1 cellular context compared by ENCODE assay signal in genomic region chr1:165827199-165828102, GRCh38.
A peak's percentile ranks its signal among the peaks of the same experiment; 100 is the strongest.
TF ChIP-seq lines count a peak whose summit lies in the region.

TSS of gene UCK2 (plus strand) at chr1:165827614. CDS start at chr1:165827834, 220 bp downstream.

TF ChIP-seq in HEK293, 187 proteins besides CTCF, POLR2A, EP300 and RAD21 (continued from another document and continues in another):
- TF ChIP-seq ZNF518A (tag by site-specific recombination; conservative IDR thresholded peaks at IDR 0.05; ENCODE audit: low read depth) (no peak), ZNF707 (tag by site-specific recombination; IDR thresholded peaks at IDR 0.05) (no peak), ZNF140 (tag by site-specific recombination; IDR thresholded peaks at IDR 0.05) (no peak), TRIM28 (IDR thresholded peaks at IDR 0.05; ENCODE audit: borderline replicate concordance, low read length) (no peak), ZNF37A (tag by site-specific recombination; IDR thresholded peaks at IDR 0.05) (no peak), ZNF596 (tag by site-specific recombination; IDR thresholded peaks at IDR 0.05) (no peak), ELK4 (IDR thresholded peaks at IDR 0.05; ENCODE audit: borderline replicate concordance, low read depth, low read length) (no peak), ZNF670 (tag by site-specific recombination; IDR thresholded peaks at IDR 0.05; ENCODE audit: low read depth) (no peak), ZBTB49 (tag by site-specific recombination; IDR thresholded peaks at IDR 0.05; ENCODE audit: low read depth) (no peak), RBAK (tag by site-specific recombination; IDR thresholded peaks at IDR 0.05) (no peak), PRDM4 (tag by site-specific recombination; IDR thresholded peaks at IDR 0.05) (no peak), ZNF248 (tag by site-specific recombination; IDR thresholded peaks at IDR 0.05) (no peak), ZFP37 (tag by site-specific recombination; IDR thresholded peaks at IDR 0.05) (no peak), ZNF843 (tag by site-specific recombination; IDR thresholded peaks at IDR 0.05) (no peak), ZNF155 (tag by site-specific recombination; IDR thresholded peaks at IDR 0.05) (no peak), ZNF175 (tag by site-specific recombination; IDR thresholded peaks at IDR 0.05) (no peak), HOXD13 (CRISPR knock-in tag; IDR thresholded peaks at IDR 0.05; ENCODE audit: borderline replicate concordance) (peak; percentile 16; the same call in 1 of the 2 replicates), ZFP41 (tag by site-specific recombination; IDR thresholded peaks at IDR 0.05; ENCODE audit: borderline replicate concordance) (no peak), ZNF792 (tag by site-specific recombination; IDR thresholded peaks at IDR 0.05) (no peak), ZNF677 (tag by site-specific recombination; IDR thresholded peaks at IDR 0.05) (no peak; the same call in 1 of the 2 replicates), ZBTB6 (tag by site-specific recombination; IDR thresholded peaks at IDR 0.05) (no peak), ZNF423 (tag by site-specific recombination; IDR thresholded peaks at IDR 0.05) (no peak), ZNF16 (tag by site-specific recombination; IDR thresholded peaks at IDR 0.05; ENCODE audit: low read depth) (no peak), ZNF704 (tag by site-specific recombination; IDR thresholded peaks at IDR 0.05) (no peak), ZIC2 (tag by site-specific recombination; IDR thresholded peaks at IDR 0.05) (no peak), REPIN1 (tag by site-specific recombination; IDR thresholded peaks at IDR 0.05; ENCODE audit: low read depth) (no peak), KLF7 (tag by site-specific recombination; IDR thresholded peaks at IDR 0.05; ENCODE audit: borderline replicate concordance) (no peak), ZBTB10 (tag by site-specific recombination; IDR thresholded peaks at IDR 0.05) (no peak), ZNF777 (tag by site-specific recombination; IDR thresholded peaks at IDR 0.05; ENCODE audit: borderline replicate concordance) (no peak), KLF10 (tag by site-specific recombination; IDR thresholded peaks at IDR 0.05) (peak; percentile 11; the same call in 1 of the 2 replicates), ZBTB1 (tag by site-specific recombination; IDR thresholded peaks at IDR 0.05) (no peak), ZNF362 (tag by site-specific recombination; IDR thresholded peaks at IDR 0.05) (no peak), ZNF837 (tag by site-specific recombination; IDR thresholded peaks at IDR 0.05) (no peak), FEZF1 (tag by site-specific recombination; IDR thresholded peaks at IDR 0.05) (no peak), ZBTB7A (tag by site-specific recombination; IDR thresholded peaks at IDR 0.05; ENCODE audit: low read depth) (no peak), BCL11B (tag by site-specific recombination; IDR thresholded peaks at IDR 0.05; ENCODE audit: low read depth) (no peak), ZNF830 (tag by site-specific recombination; IDR thresholded peaks at IDR 0.05; ENCODE audit: low read depth) (no peak), ZBTB17 (tag by site-specific recombination; IDR thresholded peaks at IDR 0.05) (no peak), KLF8 (tag by site-specific recombination; IDR thresholded peaks at IDR 0.05) (peak; percentile 80; the same call in 1 of the 2 replicates), ZNF654 (tag by site-specific recombination; IDR thresholded peaks at IDR 0.05; ENCODE audit: low read depth) (no peak), ZNF169 (tag by site-specific recombination; IDR thresholded peaks at IDR 0.05) (no peak), ZNF23 (tag by site-specific recombination; IDR thresholded peaks at IDR 0.05; ENCODE audit: borderline replicate concordance) (no peak), ZNF544 (tag by site-specific recombination; IDR thresholded peaks at IDR 0.05) (no peak), ZNF221 (tag by site-specific recombination; IDR thresholded peaks at IDR 0.05; ENCODE audit: borderline replicate concordance) (no peak), HIC1 (tag by site-specific recombination; IDR thresholded peaks at IDR 0.05) (no peak), ZNF324 (tag by site-specific recombination; IDR thresholded peaks at IDR 0.05) (no peak)
